Comparison of ENCODE assay signal across 24 cellular contexts in the genomic region with DNA sequence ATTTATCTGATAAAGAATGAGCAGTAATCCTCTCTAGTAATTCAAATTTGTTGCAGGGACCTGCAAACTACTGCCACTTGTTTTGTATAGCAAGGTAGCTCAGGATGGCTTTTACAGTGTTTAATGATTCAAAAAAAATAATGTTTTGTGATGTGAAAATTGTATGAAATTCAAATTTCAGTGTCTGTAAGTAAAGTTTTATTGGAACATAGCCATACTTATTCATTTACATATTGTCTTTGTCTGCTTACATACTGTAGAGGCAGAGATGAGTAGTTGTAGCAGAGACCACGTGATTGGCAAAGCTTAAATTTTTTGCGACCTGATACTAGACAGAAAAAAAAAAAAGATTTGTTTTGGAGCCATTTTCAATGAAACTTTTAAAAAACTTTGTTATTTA. TPM values are rescaled to one million over a fixed set of nuclear protein-coding genes. Genes with fewer than 3 reads are reported as not detected.
A peak's percentile ranks its signal among the peaks of the same experiment; 100 is the strongest.
DNase-seq lines count a peak whose midpoint lies in the region; ATAC-seq and TF ChIP-seq lines count a peak whose summit lies in the region.
"Had no signal": no experiment of that assay in that cellular context is flagged by ENCODE, and none has a peak within 500 bp of the region (broad histone marks: within the 10 kb centered on the region; RNA-seq: fewer than 3 reads in every experiment).

No MANE protein-coding gene starts in this region.

- TF ChIP-seq CTCF in HCT116 (IDR thresholded peaks at IDR 0.05 in 2 of 3, conservative IDR thresholded peaks at IDR 0.05 in 1 of 3; ENCODE audit: borderline replicate concordance in 1 of 3, insufficient read depth in 1 of 3, low read depth in 2 of 3, low read length in 2 of 3) (no peak), smooth muscle cell (IDR thresholded peaks at IDR 0.05; ENCODE audit: borderline replicate concordance, insufficient read depth, poor library complexity, severe bottlenecking) (no peak)

- no peaks in the 10 kb centered on the region for H3K27me3 ChIP-seq in HCT116 (ENCODE audit: insufficient read depth, low read length)
- no peaks in the 10 kb centered on the region for H3K27me3 ChIP-seq in smooth muscle cell (ENCODE audit: low read depth)
- H3K27me3 ChIP-seq: ascending aorta, SJCRH30 had no signal

- H4K20me1 ChIP-seq in HCT116 (ENCODE audit: insufficient read depth) (no peaks in the 10 kb centered on the region), smooth muscle cell (ENCODE audit: low read depth) (peaks cover 7% of the 10 kb centered on the region)

- H2AFZ ChIP-seq in HCT116 (ENCODE audit: low read depth, low read length, poor library complexity, severe bottlenecking) (no peak overlapping the region), smooth muscle cell (ENCODE audit: low read depth) (no peak overlapping the region)

- intact Hi-C loops in activated CD4-positive, alpha-beta T cell treated with anti-CD3 and anti-CD28 coated beads for 36 hours (cut with DNase I, micrococcal nuclease) = loop anchor here (1.0 to 10.0 kb wide), 2 partner anchors 23 to 92 kb away; no protein-coding TSS in a partner anchor
- intact Hi-C loops in HCT116 (cut with micrococcal nuclease) = no loop called here

- RAD21 ChIA-PET in HCT116 (lab: Charles Lee; ENCODE audit: low non-redundant PET in 1 of 2, low total read pairs in 2 of 2, uncharacterized antibody in 2 of 2, unreplicated experiment in 2 of 2) = no interaction called here

- DNase-seq in activated CD4-positive, alpha-beta T cell treated with anti-CD3 and anti-CD28 coated beads for 36 hours = no peak
- no peak for DNase-seq in activated CD4-positive, alpha-beta T cell treated with anti-CD3 and anti-CD28 coated beads, Interleukin-2, amount 10 ng/mL, durations not matched to agents 7 days and 5 days
- DNase-seq in HCT116 (ENCODE audit: low read depth, low spot score) = no peak
- peak; percentile 24 for DNase-seq in NAMALWA (ENCODE audit: low spot score)
- DNase-seq in smooth muscle cell (lab: John Stamatoyannopoulos, UW; ENCODE audit: unreplicated experiment) = no peak
- no peak for DNase-seq in kidney tubule cell (ENCODE audit: low spot score)
- DNase-seq in NCI-H1694 (lab: John Stamatoyannopoulos, UW) = no peak
- DNase-seq: activated CD4-positive, CD25-positive, alpha-beta regulatory T cell treated with anti-CD3 and anti-CD28 coated beads, Interleukin-2, amount 50 U/mL, for 72 hours; activated naive CD4-positive, alpha-beta T cell treated with anti-CD3 and anti-CD28 coated beads for 36 hours; effector memory CD8-positive, alpha-beta T cell; GF-D8; GOT3; MV-4-11; NCI-H2029 treated with DMSO at 0.1 percent for 48 hours; NCI-H510A treated with DMSO at 0.1 percent for 48 hours; SJCRH30; T1000 had no signal

- H3K4me1 ChIP-seq in HCT116 (ENCODE audit: control insufficient read depth in 1 of 2, insufficient read depth in 2 of 2, low read length in 2 of 2) = peaks cover 55 to 80% of the 10 kb centered on the region in 2 experiments
- peaks cover 22% of the 10 kb centered on the region for H3K4me1 ChIP-seq in smooth muscle cell (ENCODE audit: low read depth)
- H3K4me1 ChIP-seq: SJCRH30 had no signal

- H3F3A ChIP-seq in smooth muscle cell (ENCODE audit: low read depth) = peaks cover 12% of the 10 kb centered on the region

- peaks cover 51% of the 10 kb centered on the region for H3K4me1 Mint-ChIP-seq in activated CD4-positive, alpha-beta T cell treated with anti-CD3 and anti-CD28 coated beads for 36 hours
- peaks cover 10% of the 10 kb centered on the region for H3K4me1 Mint-ChIP-seq in activated CD4-positive, alpha-beta T cell treated with anti-CD3 and anti-CD28 coated beads, Interleukin-2, amount 10 ng/mL, durations not matched to agents 7 days and 5 days

- CTCF ChIA-PET in activated CD4-positive, alpha-beta T cell treated with anti-CD3 and anti-CD28 coated beads for 36 hours (lab: Charles Lee) = interaction anchor here (0.7 to 1.1 kb wide), 3 partner anchors 22 to 896 kb away, joined by 3 to 5 read pairs (median 4); no protein-coding TSS in a partner anchor
- CTCF ChIA-PET in activated CD4-positive, alpha-beta T cell treated with anti-CD3 and anti-CD28 coated beads, Interleukin-2, amount 10 ng/mL, durations not matched to agents 7 days and 5 days (lab: Charles Lee) = interaction anchor here (0.9 to 1.4 kb wide), 2 partner anchors 16 to 21 kb away, joined by 3 read pairs; no protein-coding TSS in a partner anchor
- CTCF ChIA-PET in HCT116 (lab: Charles Lee) = interaction anchor here (0.8 kb wide), 1 partner anchor 93 kb away, joined by 3 read pairs; no protein-coding TSS in a partner anchor

- H3K27ac ChIP-seq in HCT116 (ENCODE audit: low read depth, low read length) = peak overlapping the region; percentile 53; the same call in 1 of the 2 replicates
- peak overlapping the region; percentile 74 for H3K27ac ChIP-seq in smooth muscle cell (ENCODE audit: low read depth)
- H3K27ac ChIP-seq: 22Rv1; BLaER1 treated with 17β-estradiol and CSF1 and Interleukin-3, amounts not matched to agents 10 nM and 100 nM; SJCRH30 had no signal

- H3K36me3 ChIP-seq in HCT116 (ENCODE audit: control insufficient read depth in 1 of 2, insufficient read depth in 2 of 2, low read length in 2 of 2) (no peaks in the 10 kb centered on the region), smooth muscle cell (ENCODE audit: low read depth) (no peaks in the 10 kb centered on the region)
- H3K36me3 ChIP-seq: ascending aorta; BLaER1 treated with 17β-estradiol and CSF1 and Interleukin-3, amounts not matched to agents 10 nM and 100 nM; SJCRH30 had no signal

- H3K36me3 Mint-ChIP-seq in activated CD4-positive, alpha-beta T cell treated with anti-CD3 and anti-CD28 coated beads for 36 hours (ENCODE audit: low read depth) = no peaks in the 10 kb centered on the region
- H3K36me3 Mint-ChIP-seq in activated CD4-positive, alpha-beta T cell treated with anti-CD3 and anti-CD28 coated beads, Interleukin-2, amount 10 ng/mL, durations not matched to agents 7 days and 5 days (ENCODE audit: low read depth) = no peaks in the 10 kb centered on the region
- H3K36me3 Mint-ChIP-seq: type B pancreatic cell had no signal

- peak overlapping the region; percentile 58 for H3K27ac Mint-ChIP-seq in activated CD4-positive, alpha-beta T cell treated with anti-CD3 and anti-CD28 coated beads for 36 hours
- no peak overlapping the region for H3K27ac Mint-ChIP-seq in activated CD4-positive, alpha-beta T cell treated with anti-CD3 and anti-CD28 coated beads, Interleukin-2, amount 10 ng/mL, durations not matched to agents 7 days and 5 days
- H3K27ac Mint-ChIP-seq: effector memory CD8-positive, alpha-beta T cell; progenitor cell of endocrine pancreas; type B pancreatic cell had no signal

- H3K79me2 ChIP-seq in HCT116 (ENCODE audit: insufficient read depth, low read length) = peaks cover 99% of the 10 kb centered on the region
- peaks cover 99% of the 10 kb centered on the region for H3K79me2 ChIP-seq in smooth muscle cell (ENCODE audit: low read depth)

- H3K4me3 ChIP-seq in HCT116 (replicated peaks in 1 of 2; ENCODE audit: low read depth in 1 of 2, low read length in 2 of 2) (peak overlapping the region in 1 of 2 experiments; percentile 24; a peak in 1 of 4 replicates), smooth muscle cell (no peak overlapping the region)
- H3K4me3 ChIP-seq: BLaER1 treated with 17β-estradiol and CSF1 and Interleukin-3, amounts not matched to agents 10 nM and 100 nM; SJCRH30 had no signal

- H3K27me3 Mint-ChIP-seq in activated CD4-positive, alpha-beta T cell treated with anti-CD3 and anti-CD28 coated beads for 36 hours = no peaks in the 10 kb centered on the region
- H3K27me3 Mint-ChIP-seq in activated CD4-positive, alpha-beta T cell treated with anti-CD3 and anti-CD28 coated beads, Interleukin-2, amount 10 ng/mL, durations not matched to agents 7 days and 5 days = no peaks in the 10 kb centered on the region
- H3K27me3 Mint-ChIP-seq: effector memory CD8-positive, alpha-beta T cell; progenitor cell of endocrine pancreas; type B pancreatic cell had no signal

- POLR2A ChIA-PET in activated CD4-positive, alpha-beta T cell treated with anti-CD3 and anti-CD28 coated beads for 36 hours (lab: Charles Lee) = interaction anchor here (1.1 kb wide), 1 partner anchor 8 kb away, joined by 4 read pairs; no protein-coding TSS in a partner anchor
- POLR2A ChIA-PET in activated CD4-positive, alpha-beta T cell treated with anti-CD3 and anti-CD28 coated beads, Interleukin-2, amount 10 ng/mL, durations not matched to agents 7 days and 5 days (lab: Charles Lee) = interaction anchor here (0.7 kb wide), 1 partner anchor 766 kb away, joined by 4 read pairs; no protein-coding TSS in a partner anchor
- POLR2A ChIA-PET in HCT116 (lab: Charles Lee) = no interaction called here

- H3K4me2 ChIP-seq in HCT116 (ENCODE audit: low read length) (peak overlapping the region; percentile 64), smooth muscle cell (no peak overlapping the region)

- peak overlapping the region; percentile 36 for H3K4me3 Mint-ChIP-seq in activated CD4-positive, alpha-beta T cell treated with anti-CD3 and anti-CD28 coated beads for 36 hours
- no peak overlapping the region for H3K4me3 Mint-ChIP-seq in activated CD4-positive, alpha-beta T cell treated with anti-CD3 and anti-CD28 coated beads, Interleukin-2, amount 10 ng/mL, durations not matched to agents 7 days and 5 days
- H3K4me3 Mint-ChIP-seq: activated naive CD4-positive, alpha-beta T cell treated with anti-CD3 and anti-CD28 coated beads for 36 hours; effector memory CD8-positive, alpha-beta T cell; type B pancreatic cell had no signal

- no peaks in the 10 kb centered on the region for H3K9me3 Mint-ChIP-seq in activated CD4-positive, alpha-beta T cell treated with anti-CD3 and anti-CD28 coated beads for 36 hours (ENCODE audit: low read depth)
- no peaks in the 10 kb centered on the region for H3K9me3 Mint-ChIP-seq in activated CD4-positive, alpha-beta T cell treated with anti-CD3 and anti-CD28 coated beads, Interleukin-2, amount 10 ng/mL, durations not matched to agents 7 days and 5 days
- H3K9me3 Mint-ChIP-seq: activated naive CD4-positive, alpha-beta T cell treated with anti-CD3 and anti-CD28 coated beads for 36 hours; effector memory CD8-positive, alpha-beta T cell; type B pancreatic cell had no signal

- peak overlapping the region; percentile 5; the same call in 1 of the 2 replicates for H3K9ac ChIP-seq in HCT116 (ENCODE audit: low read length)
- no peak overlapping the region for H3K9ac ChIP-seq in smooth muscle cell (ENCODE audit: low read depth)
- H3K9ac ChIP-seq: BLaER1 treated with 17β-estradiol and CSF1 and Interleukin-3, amounts not matched to agents 10 nM and 100 nM had no signal

- TF ChIP-seq RAD21 in HCT116 (IDR thresholded peaks at IDR 0.05; ENCODE audit: low read depth) = no peak

- no peak for ATAC-seq in activated CD4-positive, alpha-beta T cell treated with anti-CD3 and anti-CD28 coated beads for 36 hours
- ATAC-seq in HCT116 (no peak), HG03097 (IDR thresholded peaks at IDR 0.05; ENCODE audit: low FRiP score, unreplicated experiment) (no peak)
- ATAC-seq: effector memory CD8-positive, alpha-beta T cell had no signal

- H3K9me3 ChIP-seq in HCT116 (ENCODE audit: control insufficient read depth in 1 of 2, insufficient read depth in 1 of 2, low read depth in 1 of 2, low read length in 2 of 2) (no peaks in the 10 kb centered on the region), smooth muscle cell (replicated peaks; ENCODE audit: low read depth) (no peaks in the 10 kb centered on the region)
- H3K9me3 ChIP-seq: ascending aorta; BLaER1 treated with 17β-estradiol and CSF1 and Interleukin-3, amounts not matched to agents 10 nM and 100 nM; SJCRH30 had no signal

- no peaks in the 10 kb centered on the region for H3K9me2 ChIP-seq in HCT116 (ENCODE audit: insufficient read depth)

- TF ChIP-seq POLR2A in HCT116 (IDR thresholded peaks at IDR 0.05; ENCODE audit: borderline replicate concordance, extremely low read depth, insufficient read depth, insufficient read length) = no peak

- BruUV-seq in HCT116 (replicated peaks; lab: Mats Ljungman, UMichigan) = no TSS peak

- WGBS in smooth muscle cell (ENCODE audit: low lambda C conversion rate) = 65% methylated on average over 2 of the region's 2 CpGs

RNA-seq across cellular contexts. Expression of a gene that starts 6.5 kb away (rescaled TPM):
- not detected for total RNA-seq in activated CD4-positive, alpha-beta T cell treated with anti-CD3 and anti-CD28 coated beads for 36 hours
- total RNA-seq in activated CD4-positive, alpha-beta T cell treated with anti-CD3 and anti-CD28 coated beads, Interleukin-2, amount 10 ng/mL, durations not matched to agents 7 days and 5 days = under 1 TPM in 1 of 2 experiments, not detected in 1; 0.20 TPM
- 0.59 TPM for total RNA-seq in HCT116 (2021; ENCODE audit: unreplicated experiment)
- polyA plus RNA-seq in HCT116 (2012) = 0.08 TPM in 1 of 2 replicates, not detected in the other
- 0.13 and 1.1 TPM in 2 replicates for total RNA-seq in smooth muscle cell
- 0.56 TPM in 1 of 2 replicates, not detected in the other for polyA plus RNA-seq in smooth muscle cell
- total RNA-seq: activated naive CD4-positive, alpha-beta T cell treated with anti-CD3 and anti-CD28 coated beads for 36 hours; lower leg skin; SJCRH30 had no signal

RNA-seq across cellular contexts. Expression of a gene that starts 7.6 kb away (rescaled TPM):
- 10 to 100 TPM; 26.5 to 27.2 TPM for total RNA-seq in activated CD4-positive, alpha-beta T cell treated with anti-CD3 and anti-CD28 coated beads for 36 hours
- 10 to 100 TPM; 22.0 to 23.1 TPM for total RNA-seq in activated CD4-positive, alpha-beta T cell treated with anti-CD3 and anti-CD28 coated beads, Interleukin-2, amount 10 ng/mL, durations not matched to agents 7 days and 5 days
- total RNA-seq in HCT116 (2021; ENCODE audit: unreplicated experiment) = 47.8 TPM
- polyA plus RNA-seq in HCT116 (2012) = 26.0 and 29.9 TPM in 2 replicates
- total RNA-seq in smooth muscle cell = 53.9 and 58.7 TPM in 2 replicates
- polyA plus RNA-seq in smooth muscle cell = 31.7 and 42.9 TPM in 2 replicates
